16 cellular contexts compared by ENCODE assay signal in genomic region chr10:86727992-86728559, GRCh38. TPM values are rescaled to one million over a fixed set of nuclear protein-coding genes. Genes with fewer than 3 reads are reported as not detected.
"Had no signal": no experiment of that assay in that cellular context is flagged by ENCODE, and none has a peak within 500 bp of the region (broad histone marks: within the 10 kb centered on the region; RNA-seq: fewer than 3 reads in every experiment).

No MANE protein-coding gene starts in this region.

- H3K27me3 ChIP-seq: ovary had no signal

- DNase-seq: activated CD4-positive, alpha-beta T cell treated with anti-CD3 and anti-CD28 coated beads for 48 hours; activated CD8-positive, alpha-beta memory T cell treated with anti-CD3 and anti-CD28 coated beads, Interleukin-2, amount 50 U/mL, for 48 hours; activated CD8-positive, alpha-beta T cell treated with anti-CD3 and anti-CD28 coated beads, Interleukin-2, amount 10 ng/mL, durations not matched to agents 7 days and 5 days; activated naive CD4-positive, alpha-beta T cell treated with Interleukin-2 at 50 U/mL for 16 hours; activated naive CD8-positive, alpha-beta T cell treated with anti-CD3 and anti-CD28 coated beads, Interleukin-2, amount 50 U/mL, for 24 hours; left cardiac atrium; ovary; retina; stimulated activated naive CD4-positive, alpha-beta T cell treated with Interleukin-2 at 50 U/mL for 16 hours; T-cell; T1000; WERI-Rb-1 had no signal

- H3K27ac ChIP-seq: ovary, SK-N-MC, WERI-Rb-1 had no signal

- ATAC-seq: activated CD8-positive, alpha-beta T cell treated with anti-CD3 and anti-CD28 coated beads, Interleukin-2, amount 10 ng/mL, durations not matched to agents 7 days and 5 days; activated naive CD8-positive, alpha-beta T cell treated with anti-CD3 and anti-CD28 coated beads, Interleukin-2, amount 50 U/mL, for 24 hours; T-cell had no signal

- H3K36me3 ChIP-seq: ovary, WERI-Rb-1 had no signal

- H3K9me3 ChIP-seq: ovary, thoracic aorta had no signal

- H3K4me3 ChIP-seq: ovary, SK-N-MC, thoracic aorta had no signal

RNA-seq across cellular contexts. Expression of gene LDB3, which starts 59.8 kb away (rescaled TPM):
- total RNA-seq: glomerular endothelial cell, lung microvascular endothelial cell had no signal
